Comparison of ENCODE assay signal across 15 cellular contexts in the genomic region with DNA sequence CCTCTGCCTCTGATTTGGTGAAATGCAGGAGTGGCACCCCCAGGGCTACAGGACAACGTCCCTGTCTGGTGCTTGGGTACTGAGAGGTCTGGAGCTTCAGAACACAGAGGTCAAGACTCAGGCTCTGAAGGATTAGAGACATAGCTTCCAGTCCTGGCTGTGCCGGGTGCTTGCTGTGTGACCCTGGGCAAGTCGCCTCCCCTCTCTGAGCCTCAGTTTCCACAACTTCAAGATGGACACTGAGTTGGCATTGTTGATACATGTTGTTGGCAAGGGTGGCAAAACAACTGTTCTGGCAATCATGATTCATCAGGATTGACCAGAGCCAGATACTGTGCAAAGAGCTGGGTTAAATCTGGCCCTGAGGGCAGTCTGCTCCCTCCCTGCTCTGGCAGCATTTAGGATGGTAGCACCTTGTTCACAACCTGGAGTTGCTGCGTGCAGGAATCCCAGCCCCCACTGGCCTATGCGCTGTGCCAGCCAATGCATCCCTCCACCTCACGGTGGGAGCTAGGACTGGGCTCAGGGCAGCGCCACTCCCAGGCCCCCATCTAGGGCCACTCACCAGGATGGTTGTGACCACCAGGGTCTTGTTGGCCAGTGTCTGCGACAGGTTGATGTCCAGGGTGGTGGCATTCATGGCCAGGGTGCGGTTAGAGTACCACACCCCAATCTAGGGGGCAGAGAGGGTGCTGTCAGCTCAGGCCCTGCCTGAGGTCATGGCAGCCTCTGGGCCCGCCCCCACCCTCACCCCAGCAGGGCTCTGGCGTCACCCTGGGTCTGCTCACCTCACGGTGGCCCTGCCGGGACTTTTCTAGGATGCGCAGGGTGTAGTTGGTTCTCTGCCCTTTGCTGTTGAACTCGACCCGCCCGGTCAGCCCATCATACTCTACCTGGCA. TPM values are rescaled to one million over a fixed set of nuclear protein-coding genes. Genes with fewer than 3 reads are reported as not detected.
A peak's percentile ranks its signal among the peaks of the same experiment; 100 is the strongest.
DNase-seq lines count a peak whose midpoint lies in the region; ATAC-seq and TF ChIP-seq lines count a peak whose summit lies in the region.
"Had no signal": no experiment of that assay in that cellular context is flagged by ENCODE, and none has a peak within 500 bp of the region (broad histone marks: within the 10 kb centered on the region; RNA-seq: fewer than 3 reads in every experiment).

No MANE protein-coding gene starts in this region.

- CTCF ChIA-PET in MCF 10A (lab: Yijun Ruan, JAX) = interaction anchor here (0.5 to 1.5 kb wide), 8 partner anchors 18 to 1381 kb away, joined by 3 to 7 read pairs (median 3); no protein-coding TSS in a partner anchor

- H3K4me3 Mint-ChIP-seq in MCF 10A (ENCODE audit: unreplicated experiment) = no peak overlapping the region
- no peak overlapping the region for H3K4me3 Mint-ChIP-seq in stimulated activated naive B cell treated with anti-CD40 and anti-IgM and Interleukin-4, amounts not matched to agents 10 μg/mL and 1 μg/mL and 100 μg/mL, for 72 hours

- no peaks in the 10 kb centered on the region for H3K9me3 Mint-ChIP-seq in MCF 10A (ENCODE audit: unreplicated experiment)
- no peaks in the 10 kb centered on the region for H3K9me3 Mint-ChIP-seq in stimulated activated naive B cell treated with anti-CD40 and anti-IgM and Interleukin-4, amounts not matched to agents 10 μg/mL and 1 μg/mL and 100 μg/mL, for 72 hours

- intact Hi-C loops in MCF 10A (cut with micrococcal nuclease) (no loop called here), breast epithelium (cut with DNase I; ENCODE audit: low total_unique reads) (no loop called here)

- H3K36me3 ChIP-seq in breast epithelium = no peaks in the 10 kb centered on the region
- H3K36me3 ChIP-seq in WERI-Rb-1 = peaks cover 68% of the 10 kb centered on the region
- H3K36me3 ChIP-seq: Peyer's patch had no signal

- POLR2A ChIA-PET in MCF 10A (lab: Yijun Ruan, JAX) = interaction anchor here (0.8 to 4.2 kb wide), 8 partner anchors 19 to 344 kb away, joined by 3 to 32 read pairs (median 4); partner anchors contain the start of gene ZNF574

- H3K4me1 Mint-ChIP-seq in MCF 10A (ENCODE audit: insufficient read depth, unreplicated experiment) = peaks cover 31% of the 10 kb centered on the region
- peaks cover 5 to 9% of the 10 kb centered on the region in 2 donors for H3K4me1 Mint-ChIP-seq in stimulated activated naive B cell treated with anti-CD40 and anti-IgM and Interleukin-4, amounts not matched to agents 10 μg/mL and 1 μg/mL and 100 μg/mL, for 72 hours

- H3K4me1 ChIP-seq in breast epithelium = no peaks in the 10 kb centered on the region

- no peak for TF ChIP-seq POLR2A in breast epithelium (IDR thresholded peaks at IDR 0.05)

- no TSS peak for BruUV-seq in MCF 10A (replicated peaks; lab: Mats Ljungman, UMichigan)

- H3K27me3 Mint-ChIP-seq in MCF 10A (ENCODE audit: insufficient read depth, unreplicated experiment) = no peaks in the 10 kb centered on the region
- no peaks in the 10 kb centered on the region for H3K27me3 Mint-ChIP-seq in stimulated activated naive B cell treated with anti-CD40 and anti-IgM and Interleukin-4, amounts not matched to agents 10 μg/mL and 1 μg/mL and 100 μg/mL, for 72 hours

- no peak overlapping the region for H3K27ac ChIP-seq in breast epithelium
- peak overlapping the region; percentile 90 for H3K27ac ChIP-seq in WERI-Rb-1
- H3K27ac ChIP-seq: Peyer's patch had no signal

- H3K4me3 ChIP-seq in breast epithelium (no peak overlapping the region), WERI-Rb-1 (ENCODE audit: low read depth, low read length) (no peak overlapping the region)
- H3K4me3 ChIP-seq: GM12878, Peyer's patch had no signal

- peak; percentile 27 for ATAC-seq in esophagus mucosa
- no peak for ATAC-seq in stimulated activated naive B cell treated with anti-CD40 and anti-IgM and Interleukin-4, amounts not matched to agents 10 μg/mL and 1 μg/mL and 100 μg/mL, for 72 hours (replicated peaks)
- ATAC-seq: GM12878 had no signal

- peak; percentile 85 for DNase-seq in MCF 10A (ENCODE audit: unreplicated experiment)
- DNase-seq in breast epithelium (ENCODE audit: low spot score in 2 of 2) = no peak
- DNase-seq in WERI-Rb-1 = no peak
- DNase-seq in stimulated activated naive B cell treated with anti-CD40 and anti-IgM and Interleukin-4, amounts not matched to agents 10 μg/mL and 1 μg/mL and 100 μg/mL, for 72 hours = no peak
- DNase-seq in globus pallidus (ENCODE audit: low spot score) = no peak
- DNase-seq in superior temporal gyrus (ENCODE audit: extremely low spot score) = no peak
- DNase-seq in NCI-H2107 (lab: John Stamatoyannopoulos, UW) = no peak
- DNase-seq: DND-41, Karpas-422, NCI-H1105, NCI-H2227 treated with DMSO at 0.1 percent for 48 hours, Peyer's patch, SIG-M5 had no signal

- H3K27ac Mint-ChIP-seq in MCF 10A (ENCODE audit: low read depth, unreplicated experiment) = peak overlapping the region; percentile 39
- H3K27ac Mint-ChIP-seq in stimulated activated naive B cell treated with anti-CD40 and anti-IgM and Interleukin-4, amounts not matched to agents 10 μg/mL and 1 μg/mL and 100 μg/mL, for 72 hours = peak overlapping the region; percentile 53

- no peaks in the 10 kb centered on the region for H3K27me3 ChIP-seq in breast epithelium
- no peaks in the 10 kb centered on the region for H3K27me3 ChIP-seq in WERI-Rb-1 (ENCODE audit: insufficient read depth, low read depth, severe bottlenecking)
- H3K27me3 ChIP-seq: Peyer's patch had no signal

- no peaks in the 10 kb centered on the region for H3K9me3 ChIP-seq in breast epithelium
- no peaks in the 10 kb centered on the region for H3K9me3 ChIP-seq in WERI-Rb-1 (ENCODE audit: severe bottlenecking)
- H3K9me3 ChIP-seq: Peyer's patch had no signal

- TF ChIP-seq CTCF in MCF 10A (IDR thresholded peaks at IDR 0.05; ENCODE audit: unreplicated experiment) (no peak), breast epithelium (IDR thresholded peaks at IDR 0.05) (no peak), WERI-Rb-1 (IDR thresholded peaks at IDR 0.05; ENCODE audit: low read depth, low read length) (no peak)

- H3K36me3 Mint-ChIP-seq in MCF 10A (ENCODE audit: insufficient read depth, unreplicated experiment) = no peaks in the 10 kb centered on the region
- no peaks in the 10 kb centered on the region for H3K36me3 Mint-ChIP-seq in stimulated activated naive B cell treated with anti-CD40 and anti-IgM and Interleukin-4, amounts not matched to agents 10 μg/mL and 1 μg/mL and 100 μg/mL, for 72 hours

RNA-seq across cellular contexts. Expression of gene GRIK5, which starts 16.7 kb away (rescaled TPM):
- total RNA-seq in MCF 10A (2022) (1.6 and 1.8 TPM in 2 replicates), breast epithelium (1 to 10 TPM in 2 of 3 donors, not detected in 1; 1.6 to 1.9 TPM), esophagus mucosa (0.32 TPM)

RNA-seq across cellular contexts. Expression of gene ZNF574, which starts 22.7 kb away (rescaled TPM):
- total RNA-seq in MCF 10A (2022) (12.2 and 13.5 TPM in 2 replicates), breast epithelium (10 to 100 TPM; 13.8 to 19.2 (median 15.1) TPM), esophagus mucosa (9.7 TPM)

RNA-seq across cellular contexts. Expression of gene ATP1A3, which starts 59.3 kb away (rescaled TPM):
- total RNA-seq in MCF 10A (2022) (not detected in 2 replicates), breast epithelium (not detected), esophagus mucosa (0.32 TPM)
